1 cellular context compared by ENCODE assay signal in the genomic region with DNA sequence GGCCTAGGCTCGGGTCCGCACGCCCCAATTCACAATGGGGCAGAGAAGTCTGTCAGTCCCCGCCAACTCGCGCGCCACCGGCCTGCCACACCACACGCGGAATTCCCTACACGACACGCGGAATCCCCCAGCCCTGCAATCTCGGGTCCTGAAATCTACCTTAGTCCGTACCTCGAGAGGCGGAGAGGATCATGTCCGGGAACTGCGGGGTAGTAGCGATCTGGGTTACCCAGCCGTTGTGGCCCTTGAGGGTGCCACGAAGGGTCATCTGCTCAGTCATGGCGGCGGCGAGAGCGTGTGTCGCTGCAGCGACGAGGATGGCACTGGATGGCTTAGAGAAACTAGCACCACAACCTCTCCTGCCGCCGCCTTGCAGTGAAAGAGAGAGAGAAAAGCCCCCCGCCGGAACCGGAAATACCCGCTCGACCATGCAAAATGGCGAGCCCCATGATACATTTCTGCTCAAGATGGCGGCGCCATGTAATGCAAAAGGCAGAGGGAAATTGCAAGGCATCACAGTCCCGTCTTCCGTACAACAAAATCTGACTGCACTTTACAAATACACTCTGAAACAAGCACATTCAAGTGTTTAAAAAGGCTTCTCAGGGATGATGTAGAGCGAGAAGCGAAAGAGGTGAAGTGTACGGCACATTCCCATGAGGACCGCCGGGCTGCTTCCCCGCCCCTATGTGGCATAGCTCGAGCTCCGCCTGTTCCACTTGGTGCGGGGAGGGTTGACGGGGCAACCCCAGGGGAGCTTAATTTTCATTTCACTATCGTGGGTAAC.
TF ChIP-seq lines count a peak whose summit lies in the region.

RACK1 (minus strand) TSS at position 386 of the 787 bp plus-strand sequence; CDS start at position 280, 106 bp downstream.

TF ChIP-seq in HepG2, 621 proteins besides CTCF, POLR2A, EP300 and RAD21 (continued from another document and continues in another):
- TF ChIP-seq THAP9 (CRISPR knock-in tag; IDR thresholded peaks at IDR 0.05; ENCODE audit: borderline replicate concordance) = peak; percentile 96
- no peak for TF ChIP-seq MTF2 (CRISPR knock-in tag; IDR thresholded peaks at IDR 0.05; ENCODE audit: borderline replicate concordance)
- TF ChIP-seq KLF9 (CRISPR knock-in tag; IDR thresholded peaks at IDR 0.05; ENCODE audit: low read depth) = no peak
- no peak; the same call in 1 of the 2 replicates for TF ChIP-seq ZNF33B (CRISPR knock-in tag; IDR thresholded peaks at IDR 0.05)
- no peak for TF ChIP-seq ZSCAN22 (CRISPR knock-in tag; IDR thresholded peaks at IDR 0.05)
- no peak for TF ChIP-seq ZNF446 (CRISPR knock-in tag; IDR thresholded peaks at IDR 0.05)
- TF ChIP-seq, protein P1, sequence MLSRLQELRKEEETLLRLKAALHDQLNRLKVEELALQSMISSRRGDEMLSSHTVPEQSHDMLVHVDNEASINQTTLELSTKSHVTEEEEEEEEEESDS (CRISPR knock-in tag; IDR thresholded peaks at IDR 0.05; ENCODE audit: borderline replicate concordance) = no peak
- peak; percentile 86; the same call in 1 of the 2 replicates for TF ChIP-seq ZNF431 (CRISPR knock-in tag; IDR thresholded peaks at IDR 0.05; ENCODE audit: borderline replicate concordance, low read depth)
- TF ChIP-seq, protein P2, sequence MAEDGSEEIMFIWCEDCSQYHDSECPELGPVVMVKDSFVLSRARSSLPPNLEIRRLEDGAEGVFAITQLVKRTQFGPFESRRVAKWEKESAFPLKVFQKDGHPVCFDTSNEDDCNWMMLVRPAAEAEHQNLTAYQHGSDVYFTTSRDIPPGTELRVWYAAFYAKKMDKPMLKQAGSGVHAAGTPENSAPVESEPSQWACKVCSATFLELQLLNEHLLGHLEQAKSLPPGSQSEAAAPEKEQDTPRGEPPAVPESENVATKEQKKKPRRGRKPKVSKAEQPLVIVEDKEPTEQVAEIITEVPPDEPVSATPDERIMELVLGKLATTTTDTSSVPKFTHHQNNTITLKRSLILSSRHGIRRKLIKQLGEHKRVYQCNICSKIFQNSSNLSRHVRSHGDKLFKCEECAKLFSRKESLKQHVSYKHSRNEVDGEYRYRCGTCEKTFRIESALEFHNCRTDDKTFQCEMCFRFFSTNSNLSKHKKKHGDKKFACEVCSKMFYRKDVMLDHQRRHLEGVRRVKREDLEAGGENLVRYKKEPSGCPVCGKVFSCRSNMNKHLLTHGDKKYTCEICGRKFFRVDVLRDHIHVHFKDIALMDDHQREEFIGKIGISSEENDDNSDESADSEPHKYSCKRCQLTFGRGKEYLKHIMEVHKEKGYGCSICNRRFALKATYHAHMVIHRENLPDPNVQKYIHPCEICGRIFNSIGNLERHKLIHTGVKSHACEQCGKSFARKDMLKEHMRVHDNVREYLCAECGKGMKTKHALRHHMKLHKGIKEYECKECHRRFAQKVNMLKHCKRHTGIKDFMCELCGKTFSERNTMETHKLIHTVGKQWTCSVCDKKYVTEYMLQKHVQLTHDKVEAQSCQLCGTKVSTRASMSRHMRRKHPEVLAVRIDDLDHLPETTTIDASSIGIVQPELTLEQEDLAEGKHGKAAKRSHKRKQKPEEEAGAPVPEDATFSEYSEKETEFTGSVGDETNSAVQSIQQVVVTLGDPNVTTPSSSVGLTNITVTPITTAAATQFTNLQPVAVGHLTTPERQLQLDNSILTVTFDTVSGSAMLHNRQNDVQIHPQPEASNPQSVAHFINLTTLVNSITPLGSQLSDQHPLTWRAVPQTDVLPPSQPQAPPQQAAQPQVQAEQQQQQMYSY (CRISPR knock-in tag; IDR thresholded peaks at IDR 0.05) = no peak
- TF ChIP-seq ZBTB21 (CRISPR knock-in tag; IDR thresholded peaks at IDR 0.05) = no peak
- 0 out of 2 replicates have a peak, but pooled peaks have one; percentile 31 for TF ChIP-seq ZNF274 (CRISPR knock-in tag; IDR thresholded peaks at IDR 0.05)
- no peak for TF ChIP-seq ZNF282 (IDR thresholded peaks at IDR 0.05; ENCODE audit: partially characterized antibody)
- TF ChIP-seq ZNF839 (CRISPR knock-in tag; IDR thresholded peaks at IDR 0.05; ENCODE audit: borderline replicate concordance) = peak; percentile 1; the same call in 1 of the 2 replicates
- TF ChIP-seq ZSCAN30 (CRISPR knock-in tag; IDR thresholded peaks at IDR 0.05) = no peak; the same call in none of the 2 replicates
- TF ChIP-seq, protein P3, sequence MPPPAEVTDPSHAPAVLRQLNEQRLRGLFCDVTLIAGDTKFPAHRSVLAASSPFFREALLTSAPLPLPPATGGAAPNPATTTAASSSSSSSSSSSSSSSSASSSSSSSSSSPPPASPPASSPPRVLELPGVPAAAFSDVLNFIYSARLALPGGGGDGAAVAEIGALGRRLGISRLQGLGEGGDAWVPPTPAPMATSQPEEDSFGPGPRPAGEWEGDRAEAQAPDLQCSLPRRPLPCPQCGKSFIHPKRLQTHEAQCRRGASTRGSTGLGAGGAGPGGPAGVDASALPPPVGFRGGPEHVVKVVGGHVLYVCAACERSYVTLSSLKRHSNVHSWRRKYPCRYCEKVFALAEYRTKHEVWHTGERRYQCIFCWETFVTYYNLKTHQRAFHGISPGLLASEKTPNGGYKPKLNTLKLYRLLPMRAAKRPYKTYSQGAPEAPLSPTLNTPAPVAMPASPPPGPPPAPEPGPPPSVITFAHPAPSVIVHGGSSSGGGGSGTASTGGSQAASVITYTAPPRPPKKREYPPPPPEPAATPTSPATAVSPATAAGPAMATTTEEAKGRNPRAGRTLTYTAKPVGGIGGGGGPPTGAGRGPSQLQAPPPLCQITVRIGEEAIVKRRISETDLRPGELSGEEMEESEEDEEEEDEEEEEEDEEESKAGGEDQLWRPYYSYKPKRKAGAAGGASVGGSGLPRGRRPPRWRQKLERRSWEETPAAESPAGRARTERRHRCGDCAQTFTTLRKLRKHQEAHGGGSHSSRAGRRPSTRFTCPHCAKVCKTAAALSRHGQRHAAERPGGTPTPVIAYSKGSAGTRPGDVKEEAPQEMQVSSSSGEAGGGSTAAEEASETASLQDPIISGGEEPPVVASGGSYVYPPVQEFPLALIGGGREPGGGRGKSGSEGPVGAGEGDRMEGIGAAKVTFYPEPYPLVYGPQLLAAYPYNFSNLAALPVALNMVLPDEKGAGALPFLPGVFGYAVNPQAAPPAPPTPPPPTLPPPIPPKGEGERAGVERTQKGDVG (CRISPR knock-in tag; IDR thresholded peaks at IDR 0.05; ENCODE audit: borderline replicate concordance) = 0 out of 2 replicates have a peak, but pooled peaks have one; percentile 55
- TF ChIP-seq ZNF639 (CRISPR knock-in tag; conservative IDR thresholded peaks at IDR 0.05) = no peak; the same call in 1 of the 2 replicates
- TF ChIP-seq, protein P4, sequence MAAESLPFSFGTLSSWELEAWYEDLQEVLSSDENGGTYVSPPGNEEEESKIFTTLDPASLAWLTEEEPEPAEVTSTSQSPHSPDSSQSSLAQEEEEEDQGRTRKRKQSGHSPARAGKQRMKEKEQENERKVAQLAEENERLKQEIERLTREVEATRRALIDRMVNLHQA (CRISPR knock-in tag; IDR thresholded peaks at IDR 0.05) = no peak
- TF ChIP-seq ZNF776 (CRISPR knock-in tag; IDR thresholded peaks at IDR 0.05) = peak; percentile 85
- TF ChIP-seq ZNF772 (CRISPR knock-in tag; IDR thresholded peaks at IDR 0.05) = no peak; the same call in 1 of the 2 replicates
- TF ChIP-seq ZNF75D (CRISPR knock-in tag; IDR thresholded peaks at IDR 0.05; ENCODE audit: borderline replicate concordance) = no peak
- TF ChIP-seq FOXA1 (IDR thresholded peaks at IDR 0.05) = no peak
- no peak for TF ChIP-seq FOXA1 (CRISPR knock-in tag; IDR thresholded peaks at IDR 0.05)
- no peak for TF ChIP-seq PAXIP1 (CRISPR knock-in tag; conservative IDR thresholded peaks at IDR 0.05)
- no peak for TF ChIP-seq RFXANK (CRISPR knock-in tag; IDR thresholded peaks at IDR 0.05)
- peak; percentile 82; the same call in 1 of the 2 replicates for TF ChIP-seq CAMTA2 (CRISPR knock-in tag; IDR thresholded peaks at IDR 0.05; ENCODE audit: borderline replicate concordance)
- no peak for TF ChIP-seq ZNF367 (CRISPR knock-in tag; IDR thresholded peaks at IDR 0.05; ENCODE audit: borderline replicate concordance)
- no peak for TF ChIP-seq ZNF503 (CRISPR knock-in tag; IDR thresholded peaks at IDR 0.05)
- TF ChIP-seq, protein P5, sequence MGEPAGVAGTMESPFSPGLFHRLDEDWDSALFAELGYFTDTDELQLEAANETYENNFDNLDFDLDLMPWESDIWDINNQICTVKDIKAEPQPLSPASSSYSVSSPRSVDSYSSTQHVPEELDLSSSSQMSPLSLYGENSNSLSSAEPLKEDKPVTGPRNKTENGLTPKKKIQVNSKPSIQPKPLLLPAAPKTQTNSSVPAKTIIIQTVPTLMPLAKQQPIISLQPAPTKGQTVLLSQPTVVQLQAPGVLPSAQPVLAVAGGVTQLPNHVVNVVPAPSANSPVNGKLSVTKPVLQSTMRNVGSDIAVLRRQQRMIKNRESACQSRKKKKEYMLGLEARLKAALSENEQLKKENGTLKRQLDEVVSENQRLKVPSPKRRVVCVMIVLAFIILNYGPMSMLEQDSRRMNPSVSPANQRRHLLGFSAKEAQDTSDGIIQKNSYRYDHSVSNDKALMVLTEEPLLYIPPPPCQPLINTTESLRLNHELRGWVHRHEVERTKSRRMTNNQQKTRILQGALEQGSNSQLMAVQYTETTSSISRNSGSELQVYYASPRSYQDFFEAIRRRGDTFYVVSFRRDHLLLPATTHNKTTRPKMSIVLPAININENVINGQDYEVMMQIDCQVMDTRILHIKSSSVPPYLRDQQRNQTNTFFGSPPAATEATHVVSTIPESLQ (CRISPR knock-in tag; conservative IDR thresholded peaks at IDR 0.05) = 0 out of 2 replicates have a peak, but pooled peaks have one; percentile 52
- TF ChIP-seq SRSF9 (IDR thresholded peaks at IDR 0.05; ENCODE audit: borderline replicate concordance, insufficient read depth, low read depth, low read length, poor library complexity, severe bottlenecking) = no peak
- no peak for TF ChIP-seq ZNF644 (CRISPR knock-in tag; IDR thresholded peaks at IDR 0.05; ENCODE audit: low read depth)
- TF ChIP-seq, protein P6, sequence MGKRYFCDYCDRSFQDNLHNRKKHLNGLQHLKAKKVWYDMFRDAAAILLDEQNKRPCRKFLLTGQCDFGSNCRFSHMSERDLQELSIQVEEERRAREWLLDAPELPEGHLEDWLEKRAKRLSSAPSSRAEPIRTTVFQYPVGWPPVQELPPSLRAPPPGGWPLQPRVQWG (CRISPR knock-in tag; IDR thresholded peaks at IDR 0.05; ENCODE audit: borderline replicate concordance, low read depth) = no peak
- 0 out of 2 replicates have a peak, but pooled peaks have one; percentile 47 for TF ChIP-seq U2AF2 (IDR thresholded peaks at IDR 0.05; ENCODE audit: low read depth, low read length)
- TF ChIP-seq RBM39 (IDR thresholded peaks at IDR 0.05; ENCODE audit: low read depth, low read length, poor library complexity, severe bottlenecking) = peak; percentile 91
